ENCODE assay signal across 25 cellular contexts in the genomic region with DNA sequence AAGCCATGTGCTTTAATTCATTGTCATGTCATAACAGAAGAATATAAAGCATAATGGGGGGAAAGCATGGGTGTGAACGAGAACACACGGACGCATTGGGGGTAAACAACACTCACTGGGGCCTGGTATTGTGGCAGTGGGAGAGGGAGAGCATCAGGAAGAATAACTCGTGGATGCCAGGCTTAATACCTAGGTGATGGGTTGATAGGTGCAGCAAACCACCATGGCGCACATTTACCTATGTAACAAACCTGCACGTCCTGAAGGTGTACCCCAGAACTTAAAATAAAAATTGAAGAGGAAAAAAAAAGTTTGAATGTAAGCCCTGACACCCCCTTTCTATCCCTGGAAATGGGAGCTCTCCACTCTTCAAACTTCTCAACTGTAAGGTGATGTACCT.
"Had no signal": no experiment of that assay in that cellular context is flagged by ENCODE, and none has a peak within 500 bp of the region (broad histone marks: within the 10 kb centered on the region; RNA-seq: fewer than 3 reads in every experiment).

No MANE protein-coding gene starts in this region.

- H3K36me3 ChIP-seq: colonic mucosa, esophagus muscularis mucosa, esophagus squamous epithelium, gastrocnemius medialis, gastroesophageal sphincter, heart left ventricle, heart right ventricle had no signal

- DNase-seq: colonic mucosa; cortex of kidney; dermis blood vessel endothelial cell; dorsolateral prefrontal cortex; effector CD4-positive, alpha-beta T cell; effector CD8-positive, alpha-beta T cell; effector memory CD4-positive, alpha-beta T cell; effector memory CD8-positive, alpha-beta T cell; endodermal cell; erythroblast; esophagus squamous epithelium; foreskin fibroblast; foreskin keratinocyte; foreskin melanocyte; gastrocnemius medialis; glutamatergic neuron; head of caudate nucleus; heart left ventricle; heart right ventricle had no signal

- H3K4me1 ChIP-seq: colonic mucosa, esophagus muscularis mucosa, esophagus squamous epithelium, foreskin keratinocyte, gastrocnemius medialis, gastroesophageal sphincter, heart left ventricle, heart right ventricle had no signal

- ATAC-seq: effector memory CD8-positive, alpha-beta T cell; esophagus mucosa; foreskin keratinocyte; gastrocnemius medialis; gastroesophageal sphincter; heart left ventricle; heart right ventricle had no signal

- H3K27ac ChIP-seq: colonic mucosa, coronary artery, dorsolateral prefrontal cortex, epithelial cell of prostate, esophagus muscularis mucosa, esophagus squamous epithelium, foreskin keratinocyte, gastrocnemius medialis, gastroesophageal sphincter, heart left ventricle, heart right ventricle had no signal

- H3K9me3 Mint-ChIP-seq: dendritic cell treated with granulocyte-macrophage colony-stimulating factor and Interleukin-4, amounts not matched to agents 40 ng/mL and 50 ng/mL, for 4 days; effector memory CD8-positive, alpha-beta T cell; endodermal cell had no signal

- H3K4me3 Mint-ChIP-seq: dendritic cell treated with granulocyte-macrophage colony-stimulating factor and Interleukin-4, amounts not matched to agents 40 ng/mL and 50 ng/mL, for 4 days; effector memory CD8-positive, alpha-beta T cell; endodermal cell had no signal

- H3K4me3 ChIP-seq: colonic mucosa, coronary artery, dorsolateral prefrontal cortex, esophagus muscularis mucosa, esophagus squamous epithelium, gastrocnemius medialis, gastroesophageal sphincter, heart left ventricle, heart right ventricle had no signal

- H3K27ac Mint-ChIP-seq: dendritic cell treated with granulocyte-macrophage colony-stimulating factor and Interleukin-4, amounts not matched to agents 40 ng/mL and 50 ng/mL, for 4 days; effector memory CD8-positive, alpha-beta T cell; endodermal cell had no signal

- H3K9me3 ChIP-seq: colonic mucosa, esophagus muscularis mucosa, esophagus squamous epithelium, gastrocnemius medialis, heart left ventricle, heart right ventricle had no signal
